ENCODE assay signal across 32 cellular contexts in genomic region chr11:125061237-125061636, GRCh38.
"Had no signal": no experiment of that assay in that cellular context is flagged by ENCODE, and none has a peak within 500 bp of the region (broad histone marks: within the 10 kb centered on the region; RNA-seq: fewer than 3 reads in every experiment).

No MANE protein-coding gene starts in this region.

- H3K4me3 Mint-ChIP-seq: activated CD4-positive, alpha-beta memory T cell treated with anti-CD3 and anti-CD28 coated beads, Interleukin-2, amount 10 ng/mL, durations not matched to agents 7 days and 5 days; activated CD4-positive, alpha-beta T cell treated with anti-CD3 and anti-CD28 coated beads for 36 hours; activated CD8-positive, alpha-beta memory T cell treated with anti-CD3 and anti-CD28 coated beads, Interleukin-2, amount 10 ng/mL, durations not matched to agents 7 days and 5 days; activated naive CD4-positive, alpha-beta T cell treated with anti-CD3 and anti-CD28 coated beads for 36 hours; T-helper 1 cell treated with Interleukin-12 subunit alpha and Interleukin-12 subunit beta and Interleukin-4 antibody, amounts not matched to agents 30 μg/mL and 1 μg/mL, for 36 hours; T-helper 2 cell treated with Interferon-gamma antibody and Interleukin-4, amounts not matched to agents 5 μg/mL and 100 μg/mL, for 36 hours; WTC11 had no signal

- H3K9me3 Mint-ChIP-seq: activated CD4-positive, alpha-beta memory T cell treated with anti-CD3 and anti-CD28 coated beads, Interleukin-2, amount 10 ng/mL, durations not matched to agents 7 days and 5 days; activated naive CD4-positive, alpha-beta T cell treated with anti-CD3 and anti-CD28 coated beads for 36 hours; activated naive CD4-positive, alpha-beta T cell treated with anti-CD3 and anti-CD28 coated beads, Interleukin-2, amount 50 U/mL, for 72 hours; activated T-helper 2 cell treated with anti-CD3 and anti-CD28 coated beads, Interferon-gamma antibody, Interleukin-2, Interleukin-4, amounts not matched to agents 10 μg/mL and 5 μg/mL and 100 μg/mL, durations not matched to agents 14 hours and 24 hours and 36 hours; T-helper 1 cell treated with Interleukin-12 subunit alpha and Interleukin-12 subunit beta and Interleukin-4 antibody, amounts not matched to agents 30 μg/mL and 1 μg/mL, for 36 hours; T-helper 2 cell treated with Interferon-gamma antibody and Interleukin-4, amounts not matched to agents 5 μg/mL and 100 μg/mL, for 36 hours; WTC11 had no signal

- H3K9me3 ChIP-seq: adrenal gland, body of pancreas, breast epithelium, SJCRH30 had no signal

- FAIRE-seq: astrocyte had no signal

- H3K36me3 ChIP-seq: adrenal gland, breast epithelium, SJCRH30 had no signal

- H3K9ac ChIP-seq: KMS-11 had no signal

- DNase-seq: activated CD4-positive, alpha-beta memory T cell treated with anti-CD3 and anti-CD28 coated beads, Interleukin-2, amount 10 ng/mL, durations not matched to agents 7 days and 5 days; activated CD4-positive, alpha-beta T cell treated with anti-CD3 and anti-CD28 coated beads for 36 hours; activated CD4-positive, alpha-beta T cell treated with anti-CD3 and anti-CD28 coated beads, Interleukin-2, amount 50 U/mL, for 1 hour; activated CD8-positive, alpha-beta memory T cell treated with anti-CD3 and anti-CD28 coated beads for 24 hours; activated CD8-positive, alpha-beta memory T cell treated with anti-CD3 and anti-CD28 coated beads, Interleukin-2, amount 10 ng/mL, durations not matched to agents 7 days and 5 days; activated CD8-positive, alpha-beta memory T cell treated with anti-CD3 and anti-CD28 coated beads, Interleukin-2, amount 50 U/mL, for 48 hours; activated gamma-delta T cell treated with Interleukin-2 at 50 U/mL for 16 hours; activated naive CD4-positive, alpha-beta T cell treated with anti-CD3 and anti-CD28 coated beads for 36 hours; adrenal gland; body of pancreas; caudate nucleus; MM.1S; MV-4-11; NCI-H1092; NCI-H1436 treated with DMSO at 0.1 percent for 48 hours; NCI-H1694 treated with DMSO at 0.1 percent for 48 hours; NCI-H2029; NCI-H345; NCI-H524 treated with DMSO at 0.1 percent for 48 hours; SHP77; SJCRH30 had no signal

- H3K27me3 ChIP-seq: adrenal gland, body of pancreas, SJCRH30 had no signal

- H3K27ac Mint-ChIP-seq: activated CD4-positive, alpha-beta memory T cell treated with anti-CD3 and anti-CD28 coated beads, Interleukin-2, amount 10 ng/mL, durations not matched to agents 7 days and 5 days; activated CD4-positive, alpha-beta T cell treated with anti-CD3 and anti-CD28 coated beads for 36 hours; activated CD8-positive, alpha-beta memory T cell treated with anti-CD3 and anti-CD28 coated beads, Interleukin-2, amount 10 ng/mL, durations not matched to agents 7 days and 5 days; activated naive CD4-positive, alpha-beta T cell treated with anti-CD3 and anti-CD28 coated beads for 36 hours; activated naive CD4-positive, alpha-beta T cell treated with anti-CD3 and anti-CD28 coated beads, Interleukin-2, amount 50 U/mL, for 72 hours; activated T-helper 2 cell treated with anti-CD3 and anti-CD28 coated beads, Interferon-gamma antibody, Interleukin-2, Interleukin-4, amounts not matched to agents 10 μg/mL and 5 μg/mL and 100 μg/mL, durations not matched to agents 14 hours and 24 hours and 36 hours; T-helper 1 cell treated with Interleukin-12 subunit alpha and Interleukin-12 subunit beta and Interleukin-4 antibody, amounts not matched to agents 30 μg/mL and 1 μg/mL, for 36 hours; T-helper 2 cell treated with Interferon-gamma antibody and Interleukin-4, amounts not matched to agents 5 μg/mL and 100 μg/mL, for 36 hours; WTC11 had no signal

- ATAC-seq: activated CD4-positive, alpha-beta T cell treated with anti-CD3 and anti-CD28 coated beads for 36 hours; activated CD4-positive, CD25-positive, alpha-beta regulatory T cell treated with anti-CD3 and anti-CD28 coated beads, Interleukin-2, amount 50 U/mL, for 24 hours; activated CD8-positive, alpha-beta memory T cell treated with anti-CD3 and anti-CD28 coated beads, Interleukin-2, amount 10 ng/mL, durations not matched to agents 7 days and 5 days; activated naive CD4-positive, alpha-beta T cell treated with anti-CD3 and anti-CD28 coated beads, Interleukin-2, amount 50 U/mL, for 72 hours; body of pancreas; Panc1; WTC11 had no signal

- H3K36me3 Mint-ChIP-seq: activated CD8-positive, alpha-beta memory T cell treated with anti-CD3 and anti-CD28 coated beads, Interleukin-2, amount 10 ng/mL, durations not matched to agents 7 days and 5 days; activated naive CD4-positive, alpha-beta T cell treated with anti-CD3 and anti-CD28 coated beads, Interleukin-2, amount 50 U/mL, for 72 hours; WTC11 had no signal

- H3K4me1 ChIP-seq: breast epithelium, SJCRH30 had no signal

- H3K4me3 ChIP-seq: adrenal gland, body of pancreas, breast epithelium, SJCRH30, SK-N-MC had no signal

- H3K27ac ChIP-seq: adrenal gland, body of pancreas, breast epithelium, KMS-11, SJCRH30, SK-N-MC had no signal
